Comparison of ENCODE assay signal across 2 cellular contexts in the genomic region with DNA sequence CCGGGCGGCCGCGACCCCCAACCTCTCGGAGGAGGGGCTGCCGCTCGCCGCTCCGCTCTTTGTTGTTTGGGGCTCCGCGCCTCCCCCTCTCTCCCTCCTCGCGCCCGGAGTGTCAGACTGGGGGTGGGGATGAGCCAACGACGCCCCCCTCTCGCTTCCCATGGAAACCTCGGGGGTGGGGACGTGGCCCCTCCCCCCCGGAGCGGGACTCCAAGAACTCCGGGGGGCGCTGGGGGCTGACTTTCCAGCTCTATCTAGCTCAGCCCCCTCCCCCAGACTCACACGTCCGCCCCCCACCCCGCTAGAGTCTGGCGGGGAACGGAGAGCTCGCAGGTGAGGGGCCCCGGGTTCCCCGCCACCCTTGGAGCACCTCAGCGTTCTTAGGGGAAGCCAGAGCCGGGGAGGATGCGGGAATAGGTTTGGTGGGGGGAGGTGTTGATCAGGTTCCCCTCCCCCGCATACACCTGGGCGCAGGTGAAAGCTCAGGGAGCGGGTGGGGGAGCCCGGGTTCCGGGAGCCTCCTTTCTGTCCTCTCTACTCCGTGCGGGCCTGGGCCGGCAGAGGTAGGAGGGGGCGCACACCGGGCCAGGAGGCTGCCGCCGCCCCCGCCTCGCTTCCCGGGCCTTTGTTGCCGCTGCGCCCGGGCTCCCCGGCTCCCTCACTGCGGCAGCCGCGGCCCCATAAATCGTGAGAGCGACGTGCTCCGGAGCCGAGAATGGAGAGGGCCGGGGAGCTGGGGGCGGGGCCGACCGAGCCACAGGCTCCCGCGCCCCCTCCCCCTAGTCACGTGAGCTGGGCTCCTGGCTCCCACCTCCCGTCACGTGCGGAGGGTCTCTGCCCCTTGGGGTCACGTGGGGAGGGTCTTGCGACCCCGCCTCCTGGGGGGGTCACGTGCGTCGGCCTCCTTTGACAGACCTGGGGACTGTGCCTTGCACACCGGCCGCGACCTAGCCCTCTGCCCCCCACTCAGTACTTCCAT.
A peak's percentile ranks its signal among the peaks of the same experiment; 100 is the strongest.
TF ChIP-seq lines count a peak whose summit lies in the region.

No MANE protein-coding gene starts in this region.

TF ChIP-seq in A549, 52 proteins besides CTCF, POLR2A, EP300 and RAD21 (continued from another document):
- TF ChIP-seq FOSL2 (IDR thresholded peaks at IDR 0.05) (no peak), FOSL2 (CRISPR knock-in tag; IDR thresholded peaks at IDR 0.05) (no peak), HOXA7 (CRISPR knock-in tag; IDR thresholded peaks at IDR 0.05) (no peak), MYC (IDR thresholded peaks at IDR 0.05; ENCODE audit: borderline replicate concordance, low read length) (no peak), CHD2 (IDR thresholded peaks at IDR 0.05; ENCODE audit: low read length, partially characterized antibody) (no peak), BHLHE40 (IDR thresholded peaks at IDR 0.05; ENCODE audit: low read depth, low read length) (peak; percentile 75), NPAS2 (CRISPR knock-in tag; IDR thresholded peaks at IDR 0.05; ENCODE audit: borderline replicate concordance) (peak; percentile 44; the same call in 1 of the 2 replicates), HDAC2 (IDR thresholded peaks at IDR 0.05) (no peak), ZSCAN20 (CRISPR knock-in tag; IDR thresholded peaks at IDR 0.05) (no peak), CEBPB (IDR thresholded peaks at IDR 0.05) (no peak), GATA3 (IDR thresholded peaks at IDR 0.05; ENCODE audit: borderline replicate concordance) (no peak)
- TF ChIP-seq, protein P1, sequence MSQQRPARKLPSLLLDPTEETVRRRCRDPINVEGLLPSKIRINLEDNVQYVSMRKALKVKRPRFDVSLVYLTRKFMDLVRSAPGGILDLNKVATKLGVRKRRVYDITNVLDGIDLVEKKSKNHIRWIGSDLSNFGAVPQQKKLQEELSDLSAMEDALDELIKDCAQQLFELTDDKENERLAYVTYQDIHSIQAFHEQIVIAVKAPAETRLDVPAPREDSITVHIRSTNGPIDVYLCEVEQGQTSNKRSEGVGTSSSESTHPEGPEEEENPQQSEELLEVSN (IDR thresholded peaks at IDR 0.05; ENCODE audit: borderline replicate concordance, low read depth), result 0 out of 2 replicates have a peak, but pooled peaks have one; percentile 16
- TF ChIP-seq, protein P2, sequence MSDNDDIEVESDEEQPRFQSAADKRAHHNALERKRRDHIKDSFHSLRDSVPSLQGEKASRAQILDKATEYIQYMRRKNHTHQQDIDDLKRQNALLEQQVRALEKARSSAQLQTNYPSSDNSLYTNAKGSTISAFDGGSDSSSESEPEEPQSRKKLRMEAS (IDR thresholded peaks at IDR 0.05), result 0 out of 2 replicates have a peak, but pooled peaks have one; percentile 28
- TF ChIP-seq, protein P3, sequence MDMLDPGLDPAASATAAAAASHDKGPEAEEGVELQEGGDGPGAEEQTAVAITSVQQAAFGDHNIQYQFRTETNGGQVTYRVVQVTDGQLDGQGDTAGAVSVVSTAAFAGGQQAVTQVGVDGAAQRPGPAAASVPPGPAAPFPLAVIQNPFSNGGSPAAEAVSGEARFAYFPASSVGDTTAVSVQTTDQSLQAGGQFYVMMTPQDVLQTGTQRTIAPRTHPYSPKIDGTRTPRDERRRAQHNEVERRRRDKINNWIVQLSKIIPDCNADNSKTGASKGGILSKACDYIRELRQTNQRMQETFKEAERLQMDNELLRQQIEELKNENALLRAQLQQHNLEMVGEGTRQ (IDR thresholded peaks at IDR 0.05), result peak; percentile 89

TF ChIP-seq in HEK293, 187 proteins besides CTCF, POLR2A, EP300 and RAD21 (continued from another document and continues in another):
- TF ChIP-seq ZNF529 (tag by site-specific recombination; IDR thresholded peaks at IDR 0.05; ENCODE audit: insufficient replicate concordance) (no peak), ZNF639 (tag by site-specific recombination; IDR thresholded peaks at IDR 0.05) (no peak), ZNF26 (tag by site-specific recombination; IDR thresholded peaks at IDR 0.05) (no peak), GLIS1 (tag by site-specific recombination; IDR thresholded peaks at IDR 0.05) (peak; percentile 78), ZFP37 (tag by site-specific recombination; IDR thresholded peaks at IDR 0.05) (no peak), ZNF560 (tag by site-specific recombination; IDR thresholded peaks at IDR 0.05; ENCODE audit: borderline replicate concordance) (no peak), ZNF132 (tag by site-specific recombination; IDR thresholded peaks at IDR 0.05; ENCODE audit: borderline replicate concordance) (no peak), ZNF146 (tag by site-specific recombination; IDR thresholded peaks at IDR 0.05) (no peak; the same call in 1 of the 2 replicates), ZNF544 (tag by site-specific recombination; IDR thresholded peaks at IDR 0.05) (no peak), HOXC10 (CRISPR knock-in tag; IDR thresholded peaks at IDR 0.05) (no peak), ZNF202 (tag by site-specific recombination; IDR thresholded peaks at IDR 0.05; ENCODE audit: borderline replicate concordance) (no peak), ZNF175 (tag by site-specific recombination; IDR thresholded peaks at IDR 0.05) (no peak), ZSCAN30 (tag by site-specific recombination; IDR thresholded peaks at IDR 0.05) (peak; percentile 80), ZNF248 (tag by site-specific recombination; IDR thresholded peaks at IDR 0.05) (no peak), ZNF24 (tag by site-specific recombination; IDR thresholded peaks at IDR 0.05) (0 out of 2 replicates have a peak, but pooled peaks have one; percentile 51), ZSCAN4 (tag by site-specific recombination; IDR thresholded peaks at IDR 0.05) (no peak), PRDM1 (tag by site-specific recombination; IDR thresholded peaks at IDR 0.05) (no peak), ZNF214 (tag by site-specific recombination; IDR thresholded peaks at IDR 0.05; ENCODE audit: borderline replicate concordance) (no peak), ZNF341 (tag by site-specific recombination; IDR thresholded peaks at IDR 0.05; ENCODE audit: low read depth) (peak; percentile 35; the same call in 1 of the 2 replicates), PRDM2 (tag by site-specific recombination; IDR thresholded peaks at IDR 0.05; ENCODE audit: borderline replicate concordance) (no peak), SALL2 (tag by site-specific recombination; IDR thresholded peaks at IDR 0.05; ENCODE audit: borderline replicate concordance) (no peak)
- TF ChIP-seq, protein P4, sequence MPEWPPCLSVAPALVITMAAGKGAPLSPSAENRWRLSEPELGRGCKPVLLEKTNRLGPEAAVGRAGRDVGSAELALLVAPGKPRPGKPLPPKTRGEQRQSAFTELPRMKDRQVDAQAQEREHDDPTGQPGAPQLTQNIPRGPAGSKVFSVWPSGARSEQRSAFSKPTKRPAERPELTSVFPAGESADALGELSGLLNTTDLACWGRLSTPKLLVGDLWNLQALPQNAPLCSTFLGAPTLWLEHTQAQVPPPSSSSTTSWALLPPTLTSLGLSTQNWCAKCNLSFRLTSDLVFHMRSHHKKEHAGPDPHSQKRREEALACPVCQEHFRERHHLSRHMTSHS (tag by site-specific recombination; IDR thresholded peaks at IDR 0.05), result no peak
- TF ChIP-seq, protein P5, sequence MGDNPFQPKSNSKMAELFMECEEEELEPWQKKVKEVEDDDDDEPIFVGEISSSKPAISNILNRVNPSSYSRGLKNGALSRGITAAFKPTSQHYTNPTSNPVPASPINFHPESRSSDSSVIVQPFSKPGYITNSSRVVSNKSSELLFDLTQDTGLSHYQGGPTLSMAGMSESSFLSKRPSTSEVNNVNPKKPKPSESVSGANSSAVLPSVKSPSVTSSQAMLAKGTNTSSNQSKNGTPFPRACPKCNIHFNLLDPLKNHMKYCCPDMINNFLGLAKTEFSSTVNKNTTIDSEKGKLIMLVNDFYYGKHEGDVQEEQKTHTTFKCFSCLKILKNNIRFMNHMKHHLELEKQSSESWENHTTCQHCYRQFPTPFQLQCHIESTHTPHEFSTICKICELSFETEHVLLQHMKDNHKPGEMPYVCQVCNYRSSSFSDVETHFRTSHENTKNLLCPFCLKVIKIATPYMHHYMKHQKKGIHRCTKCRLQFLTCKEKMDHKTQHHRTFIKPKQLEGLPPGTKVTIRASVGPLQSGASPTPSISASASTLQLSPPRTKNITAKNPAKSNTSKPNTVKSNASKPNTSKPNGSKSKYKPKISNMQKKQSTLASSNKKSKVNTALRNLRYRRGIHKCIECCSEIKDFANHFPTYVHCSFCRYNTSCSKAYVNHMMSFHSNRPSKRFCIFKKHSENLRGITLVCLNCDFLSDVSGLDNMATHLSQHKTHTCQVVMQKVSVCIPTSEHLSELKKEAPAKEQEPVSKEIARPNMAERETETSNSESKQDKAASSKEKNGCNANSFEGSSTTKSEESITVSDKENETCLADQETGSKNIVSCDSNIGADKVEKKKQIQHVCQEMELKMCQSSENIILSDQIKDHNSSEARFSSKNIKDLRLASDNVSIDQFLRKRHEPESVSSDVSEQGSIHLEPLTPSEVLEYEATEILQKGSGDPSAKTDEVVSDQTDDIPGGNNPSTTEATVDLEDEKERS (tag by site-specific recombination; IDR thresholded peaks at IDR 0.05), result no peak
- TF ChIP-seq, protein P6, sequence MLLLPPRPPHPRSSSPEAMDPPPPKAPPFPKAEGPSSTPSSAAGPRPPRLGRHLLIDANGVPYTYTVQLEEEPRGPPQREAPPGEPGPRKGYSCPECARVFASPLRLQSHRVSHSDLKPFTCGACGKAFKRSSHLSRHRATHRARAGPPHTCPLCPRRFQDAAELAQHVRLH (tag by site-specific recombination; IDR thresholded peaks at IDR 0.05), result peak; percentile 85
- TF ChIP-seq, protein P7, sequence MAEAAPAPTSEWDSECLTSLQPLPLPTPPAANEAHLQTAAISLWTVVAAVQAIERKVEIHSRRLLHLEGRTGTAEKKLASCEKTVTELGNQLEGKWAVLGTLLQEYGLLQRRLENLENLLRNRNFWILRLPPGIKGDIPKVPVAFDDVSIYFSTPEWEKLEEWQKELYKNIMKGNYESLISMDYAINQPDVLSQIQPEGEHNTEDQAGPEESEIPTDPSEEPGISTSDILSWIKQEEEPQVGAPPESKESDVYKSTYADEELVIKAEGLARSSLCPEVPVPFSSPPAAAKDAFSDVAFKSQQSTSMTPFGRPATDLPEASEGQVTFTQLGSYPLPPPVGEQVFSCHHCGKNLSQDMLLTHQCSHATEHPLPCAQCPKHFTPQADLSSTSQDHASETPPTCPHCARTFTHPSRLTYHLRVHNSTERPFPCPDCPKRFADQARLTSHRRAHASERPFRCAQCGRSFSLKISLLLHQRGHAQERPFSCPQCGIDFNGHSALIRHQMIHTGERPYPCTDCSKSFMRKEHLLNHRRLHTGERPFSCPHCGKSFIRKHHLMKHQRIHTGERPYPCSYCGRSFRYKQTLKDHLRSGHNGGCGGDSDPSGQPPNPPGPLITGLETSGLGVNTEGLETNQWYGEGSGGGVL (tag by site-specific recombination; IDR thresholded peaks at IDR 0.05), result peak; percentile 82
